In the genomic region with DNA sequence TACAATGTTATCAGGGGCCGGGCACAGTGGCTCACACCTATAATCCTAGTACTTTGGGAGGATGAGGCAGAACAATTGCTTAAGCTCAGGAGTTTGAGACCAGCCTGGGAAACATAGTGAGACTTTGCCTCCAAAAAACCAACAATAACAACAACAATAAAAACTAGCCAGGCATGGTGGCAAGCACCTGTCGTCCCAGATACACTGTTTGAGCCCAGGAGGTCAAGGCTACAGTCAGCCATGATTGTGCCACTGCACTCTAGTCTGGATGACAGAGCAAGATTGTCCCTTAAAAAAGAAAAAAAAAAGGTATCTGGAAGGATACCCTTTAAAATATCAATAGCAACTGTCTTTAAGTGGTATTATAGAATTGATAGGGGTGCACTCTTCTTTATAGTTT, we compare ENCODE assay signal across 21 cellular contexts. TPM values are rescaled to one million over a fixed set of nuclear protein-coding genes. Genes with fewer than 3 reads are reported as not detected.
DNase-seq lines count a peak whose midpoint lies in the region; ATAC-seq and TF ChIP-seq lines count a peak whose summit lies in the region.
"Had no signal": no experiment of that assay in that cellular context is flagged by ENCODE, and none has a peak within 500 bp of the region (broad histone marks: within the 10 kb centered on the region; RNA-seq: fewer than 3 reads in every experiment).

No MANE protein-coding gene starts in this region.

- TF ChIP-seq POLR2A in body of pancreas (IDR thresholded peaks at IDR 0.05): no peak

- H3K36me3 ChIP-seq in ascending aorta (no peaks in the 10 kb centered on the region), mesendoderm (ENCODE audit: control insufficient read depth, insufficient read depth, low read length) (no peaks in the 10 kb centered on the region), body of pancreas (replicated peaks in 1 of 2; ENCODE audit: insufficient read depth in 1 of 2, low read depth in 2 of 2) (no peaks in the 10 kb centered on the region)
- H3K36me3 ChIP-seq: SJCRH30 had no signal

- H3K9me3 ChIP-seq in ascending aorta: no peaks in the 10 kb centered on the region
- no peaks in the 10 kb centered on the region for H3K9me3 ChIP-seq in body of pancreas

- no peak overlapping the region for H2BK15ac ChIP-seq in mesendoderm (replicated peaks; ENCODE audit: low read depth)

- no peak overlapping the region for H2BK120ac ChIP-seq in mesendoderm (ENCODE audit: low read depth, low read length)

- TF ChIP-seq CTCF in ascending aorta (IDR thresholded peaks at IDR 0.05): no peak
- TF ChIP-seq CTCF in dorsolateral prefrontal cortex (IDR thresholded peaks at IDR 0.05 in 54 of 56, conservative IDR thresholded peaks at IDR 0.05 in 2 of 56; ENCODE audit: low read depth in 1 of 56, partially characterized antibody in 56 of 56): no peak
- no peak for TF ChIP-seq CTCF in body of pancreas (IDR thresholded peaks at IDR 0.05)

- intact Hi-C loops in ascending aorta (cut with DNase I) (no loop called here), dorsolateral prefrontal cortex (cut with DNase I) (no loop called here), body of pancreas (cut with DNase I) (no loop called here)

- H3K9ac ChIP-seq in mesendoderm (ENCODE audit: low read length): no peak overlapping the region

- H3K27ac ChIP-seq in ascending aorta (peak overlapping the region; percentile 90 to 91), dorsolateral prefrontal cortex (peak overlapping the region in 56 of 59 donors; percentile 5 to 100 (median 94)), mesendoderm (ENCODE audit: low read depth, low read length) (no peak overlapping the region), temporal lobe (ENCODE audit: low read depth, low read length) (peak overlapping the region; percentile 38), body of pancreas (peak overlapping the region in 1 of 4 donors; percentile 4)
- H3K27ac ChIP-seq: SJCRH30 had no signal

- DNase-seq in ascending aorta (ENCODE audit: low spot score in 2 of 2) (no peak), dorsolateral prefrontal cortex (no peak), mesendoderm (peak; percentile 28), body of pancreas (no peak), SW480 (ENCODE audit: low spot score) (no peak)
- DNase-seq in stimulated activated naive CD4-positive, alpha-beta T cell (lab: John Stamatoyannopoulos, UW): no peak
- DNase-seq: ACHN; C1 segment of cervical spinal cord; CD8-positive, alpha-beta memory T cell; DND-41; H9; NCI-H1417; NCI-H187; NCI-H2107; NCI-H510A; NCI-H82; PC-3; RPMI8226; SJCRH30 had no signal

- no peak for ATAC-seq in GM21515 (IDR thresholded peaks at IDR 0.05; ENCODE audit: unreplicated experiment)
- no peak for ATAC-seq in body of pancreas
- ATAC-seq: PC-3 had no signal

- peaks cover 1% of the 10 kb centered on the region for H3K79me1 ChIP-seq in mesendoderm (ENCODE audit: low read length)

- no peak overlapping the region for H4K8ac ChIP-seq in mesendoderm (ENCODE audit: low read depth, low read length)

- H3K4me3 ChIP-seq in ascending aorta (no peak overlapping the region), dorsolateral prefrontal cortex (no peak overlapping the region), mesendoderm (ENCODE audit: low read length) (no peak overlapping the region), body of pancreas (no peak overlapping the region)
- H3K4me3 ChIP-seq: SJCRH30 had no signal

- WGBS in mesendoderm (ENCODE audit: extremely low coverage, insufficient coverage, low lambda C conversion rate): no CpG with 5 or more reads among the region's 2 CpGs
- 42 to 48% methylated on average over 2 of the region's 2 CpGs for WGBS in body of pancreas, 2 donors

- H3K23ac ChIP-seq in mesendoderm (ENCODE audit: low read length): no peak overlapping the region

- H3K56ac ChIP-seq in mesendoderm (ENCODE audit: low read length): no peak overlapping the region

- H3K4me1 ChIP-seq in ascending aorta: peaks cover 21 to 77% of the 10 kb centered on the region in 2 donors
- H3K4me1 ChIP-seq in mesendoderm (ENCODE audit: control insufficient read depth, low read depth, low read length): peaks cover 4% of the 10 kb centered on the region
- H3K4me1 ChIP-seq in body of pancreas: peaks cover 24% of the 10 kb centered on the region

- no peak overlapping the region for H3K4me2 ChIP-seq in mesendoderm (ENCODE audit: low read length)

- peaks cover 5% of the 10 kb centered on the region for H3K79me2 ChIP-seq in mesendoderm (ENCODE audit: control insufficient read depth, insufficient read depth, low read length)

- H3K27me3 ChIP-seq in ascending aorta (no peaks in the 10 kb centered on the region), dorsolateral prefrontal cortex (no peaks in the 10 kb centered on the region), mesendoderm (ENCODE audit: insufficient read depth, low read length, poor library complexity) (no peaks in the 10 kb centered on the region), body of pancreas (no peaks in the 10 kb centered on the region)
- H3K27me3 ChIP-seq: SJCRH30 had no signal

- H4K5ac ChIP-seq in mesendoderm (ENCODE audit: low read length): no peak overlapping the region

- no peak overlapping the region for H3K18ac ChIP-seq in mesendoderm (ENCODE audit: low read length)

- no peak overlapping the region for H2BK5ac ChIP-seq in mesendoderm (ENCODE audit: low read length)

- no peak overlapping the region for H3K4ac ChIP-seq in mesendoderm (ENCODE audit: low read depth, low read length)

- no peak overlapping the region for H2AK5ac ChIP-seq in mesendoderm (ENCODE audit: low read length)

RNA-seq across cellular contexts. Expression of gene SORT1, which starts 16.1 kb away (rescaled TPM):
- total RNA-seq in ascending aorta: 111 TPM
- 100 to 1,000 TPM; 214 to 579 (median 329) TPM for total RNA-seq in dorsolateral prefrontal cortex
- 12.9 TPM for polyA plus RNA-seq in mesendoderm (2013, experiment 1 of 2)
- 12.9 TPM for polyA plus RNA-seq in mesendoderm (2013, experiment 2 of 2)
- 46.7 TPM for total RNA-seq in temporal lobe
- 10 to 100 TPM; 23.6 to 24.7 TPM for total RNA-seq in body of pancreas

RNA-seq across cellular contexts. Expression of gene PSMA5, which starts 44.7 kb away (rescaled TPM):
- 2.6 TPM for total RNA-seq in ascending aorta
- total RNA-seq in dorsolateral prefrontal cortex: 10 to 100 TPM; 25.5 to 74.2 (median 56.7) TPM
- 107 TPM for polyA plus RNA-seq in mesendoderm (2013, experiment 1 of 2)
- 106 TPM for polyA plus RNA-seq in mesendoderm (2013, experiment 2 of 2)
- total RNA-seq in temporal lobe: 21.1 TPM
- total RNA-seq in body of pancreas: 1 to 10 TPM; 8.6 to 8.9 TPM
